ENCODE assay signal across 24 cellular contexts in the genomic region with DNA sequence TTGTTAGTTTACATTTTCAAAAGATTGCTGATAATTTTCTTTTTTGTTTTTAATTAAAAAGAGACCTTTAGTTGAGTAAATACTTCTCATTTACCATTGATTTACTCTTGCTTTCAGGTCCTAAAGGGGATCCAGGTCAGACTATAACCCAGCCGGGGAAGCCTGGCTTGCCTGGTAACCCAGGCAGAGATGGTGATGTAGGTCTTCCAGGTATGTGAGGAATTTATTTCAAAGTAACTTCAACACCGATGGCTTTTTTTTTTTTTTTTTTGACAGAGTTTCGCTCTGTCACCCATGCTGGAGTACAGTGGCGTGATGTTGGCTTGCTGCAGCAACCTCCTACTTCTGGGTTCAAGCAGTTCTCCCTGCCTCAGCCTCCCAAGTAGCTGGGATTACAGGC.
"Had no signal": no experiment of that assay in that cellular context is flagged by ENCODE, and none has a peak within 500 bp of the region (broad histone marks: within the 10 kb centered on the region; RNA-seq: fewer than 3 reads in every experiment).

No MANE protein-coding gene starts in this region.

- H3K9me3 ChIP-seq: left lung, prostate gland, transverse colon, vagina had no signal

- H3K27me3 ChIP-seq: cardiac muscle cell, foreskin keratinocyte, hepatocyte, transverse colon, vagina had no signal

- H3K36me3 ChIP-seq: left lung, prostate gland, transverse colon, vagina had no signal

- H3K4me1 ChIP-seq: foreskin keratinocyte, left lung, prostate gland, transverse colon, vagina had no signal

- H2AFZ ChIP-seq: hepatocyte had no signal

- DNase-seq: activated CD4-positive, alpha-beta T cell treated with anti-CD3 and anti-CD28 coated beads for 4 hours; activated CD4-positive, alpha-beta T cell treated with anti-CD3 and anti-CD28 coated beads, Interleukin-2, amount 50 U/mL, for 48 hours; activated CD4-positive, CD25-positive, alpha-beta regulatory T cell; activated CD8-positive, alpha-beta memory T cell treated with anti-CD3 and anti-CD28 coated beads, Interleukin-2, amount 50 U/mL, for 48 hours; activated effector memory CD4-positive, alpha-beta T cell treated with Interleukin-2 at 50 U/mL for 16 hours; activated naive CD4-positive, alpha-beta T cell treated with anti-CD3 and anti-CD28 coated beads for 36 hours; activated naive CD8-positive, alpha-beta T cell treated with anti-CD3 and anti-CD28 coated beads, Interleukin-2, amount 10 ng/mL, durations not matched to agents 7 days and 5 days; activated T-cell treated with anti-CD3 and anti-CD28 coated beads, Interleukin-2, amount 50 U/mL, for 48 hours; amniotic stem cell; effector CD8-positive, alpha-beta T cell; foreskin keratinocyte; glutamatergic neuron; left lung; midbrain; stimulated activated CD4-positive, alpha-beta T cell treated with anti-CD3 and anti-CD28 coated beads, Interleukin-2, amount 100 ng/mL, for 48 hours; stimulated activated CD8-positive, alpha-beta memory T cell treated with anti-CD3 and anti-CD28 coated beads, Interleukin-4, amount 100 ng/mL, for 48 hours; stimulated activated naive B cell treated with anti-CD40 and anti-IgM and Interleukin-4, amounts not matched to agents 10 μg/mL and 1 μg/mL and 100 μg/mL, for 72 hours; T-helper 17 cell; transverse colon had no signal

- ATAC-seq: foreskin keratinocyte; left lung; natural killer cell treated with Interleukin-12 subunit alpha and Interleukin-12 subunit beta and Interleukin-15 and Interleukin-18, amount 100 ng/mL, for 72 hours; stimulated activated naive B cell treated with anti-CD40 and anti-IgM and Interleukin-4, amounts not matched to agents 10 μg/mL and 1 μg/mL and 100 μg/mL, for 72 hours; T-helper 17 cell had no signal

- H3K4me3 ChIP-seq: cardiac muscle cell, hepatocyte, left lung, prostate gland, transverse colon, vagina had no signal

- H3K4me2 ChIP-seq: hepatocyte had no signal

- H3K79me2 ChIP-seq: hepatocyte had no signal

- H3K27ac ChIP-seq: cardiac muscle cell, foreskin keratinocyte, hepatocyte, left lung, prostate gland, transverse colon, vagina had no signal
